11 cellular contexts compared by ENCODE assay signal in the genomic region with DNA sequence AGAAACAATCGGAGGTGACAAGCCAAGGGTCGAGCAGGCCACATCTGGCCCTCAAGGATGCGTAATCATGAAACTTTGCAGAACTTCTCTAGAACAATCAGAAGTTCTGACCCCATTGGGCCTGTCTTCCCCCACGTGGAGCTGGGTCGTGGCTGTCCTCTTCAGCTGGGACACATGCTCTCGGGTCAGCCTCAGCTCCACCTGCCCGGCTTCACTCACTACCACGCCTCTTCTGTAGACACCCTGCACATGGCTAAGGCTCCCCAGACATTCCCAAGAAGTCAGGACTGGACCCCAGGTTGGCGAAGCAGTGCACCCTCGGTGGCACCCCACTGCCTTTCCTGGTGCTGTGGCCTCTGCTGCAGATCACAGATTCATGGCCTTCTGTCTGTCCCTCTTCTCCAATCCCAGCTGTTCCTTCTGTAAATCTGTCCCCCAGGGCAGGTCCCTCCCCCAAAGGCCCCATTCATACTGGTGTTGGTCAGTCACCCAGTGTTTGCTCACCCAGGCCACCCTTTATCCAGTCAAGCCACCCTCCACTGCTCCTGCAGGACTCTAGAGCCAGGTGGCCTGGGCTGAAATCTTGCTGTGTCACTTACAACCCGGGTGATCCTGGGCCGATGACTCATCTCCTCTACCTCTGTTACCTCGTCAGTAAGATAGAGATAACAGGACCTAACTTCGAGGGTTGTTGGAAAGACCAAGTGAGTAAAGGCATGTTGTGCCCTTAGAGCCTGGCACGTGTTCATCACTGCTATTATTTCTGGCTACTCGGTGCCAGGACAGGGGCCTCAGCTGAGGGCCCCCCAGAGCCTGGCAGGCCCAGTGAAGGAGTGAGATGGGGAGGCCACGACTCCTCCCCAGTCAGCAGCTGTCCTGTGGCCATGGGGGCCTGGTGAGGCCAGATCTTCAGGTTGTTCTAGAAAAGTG. TPM values are rescaled to one million over a fixed set of nuclear protein-coding genes. Genes with fewer than 3 reads are reported as not detected.
A peak's percentile ranks its signal among the peaks of the same experiment; 100 is the strongest.
DNase-seq lines count a peak whose midpoint lies in the region; ATAC-seq and TF ChIP-seq lines count a peak whose summit lies in the region.
"Had no signal": no experiment of that assay in that cellular context is flagged by ENCODE, and none has a peak within 500 bp of the region (broad histone marks: within the 10 kb centered on the region; RNA-seq: fewer than 3 reads in every experiment).

No MANE protein-coding gene starts in this region.

- H3K9me3 ChIP-seq in BE2C (no peaks in the 10 kb centered on the region), T-helper 17 cell (ENCODE audit: control insufficient read depth, low read length, poor library complexity, severe bottlenecking) (no peaks in the 10 kb centered on the region)

- peaks cover 4% of the 10 kb centered on the region for H3K36me3 Mint-ChIP-seq in T-helper 17 cell (ENCODE audit: low read depth)

- H3K27me3 ChIP-seq in BE2C, result no peaks in the 10 kb centered on the region

- H3K4me1 Mint-ChIP-seq in T-helper 17 cell, result no peaks in the 10 kb centered on the region
- H3K4me1 Mint-ChIP-seq: naive B cell had no signal

- no peak overlapping the region for H3K27ac ChIP-seq in RWPE1

- H3K36me3 ChIP-seq in BE2C, result no peaks in the 10 kb centered on the region

- no peak for ATAC-seq in GM19452 (IDR thresholded peaks at IDR 0.05; ENCODE audit: unreplicated experiment)
- no peak for ATAC-seq in T-helper 17 cell
- no peak for ATAC-seq in stimulated activated naive CD8-positive, alpha-beta T cell treated with anti-CD3 and anti-CD28 coated beads, Interleukin-15, Interleukin-2, amounts not matched to agents 100 U/mL and 50 U/mL, for 24 hours

- H3K4me3 ChIP-seq in BE2C (ENCODE audit: low read depth, low read length), result no peak overlapping the region

- TF ChIP-seq CTCF in BE2C (IDR thresholded peaks at IDR 0.05; ENCODE audit: low read depth, low read length) (no peak), RWPE1 (conservative IDR thresholded peaks at IDR 0.05; ENCODE audit: low read depth) (no peak)

- CTCF ChIA-PET in RWPE1 (lab: Yijun Ruan, JAX), result interaction anchor here (0.5 kb wide), 1 partner anchor 300 kb away, joined by 4 read pairs; no protein-coding TSS in a partner anchor

- no peak overlapping the region for H3K27ac Mint-ChIP-seq in T-helper 17 cell
- H3K27ac Mint-ChIP-seq: naive B cell had no signal

- H3K4me3 Mint-ChIP-seq in T-helper 17 cell, result no peak overlapping the region
- H3K4me3 Mint-ChIP-seq: naive B cell had no signal

- peak; percentile 41 for DNase-seq in BE2C
- peak; percentile 47 for DNase-seq in ELR (ENCODE audit: low read depth)
- peak; percentile 35 for DNase-seq in RWPE1 (ENCODE audit: low spot score)
- peak; percentile 77 for DNase-seq in kidney tubule cell (ENCODE audit: low spot score)
- DNase-seq in T-helper 17 cell, result no peak
- DNase-seq in stimulated activated naive CD8-positive, alpha-beta T cell treated with anti-CD3 and anti-CD28 coated beads, Interleukin-15, Interleukin-2, amounts not matched to agents 100 U/mL and 50 U/mL, for 24 hours, result no peak
- DNase-seq: amniotic stem cell, kidney, naive B cell, NCI-H1694 treated with DMSO at 0.1 percent for 48 hours had no signal

- H3K4me1 ChIP-seq in BE2C, result no peaks in the 10 kb centered on the region; the same call in 1 of the 2 replicates

- peaks cover 10% of the 10 kb centered on the region for H3K27me3 Mint-ChIP-seq in T-helper 17 cell

- POLR2A ChIA-PET in RWPE1 (lab: Yijun Ruan, JAX; ENCODE audit: low non-redundant PET), result no interaction called here

RNA-seq across cellular contexts. Expression of gene SLC5A11, which starts 1.4 kb away (rescaled TPM):
- polyA plus RNA-seq in BE2C (2012; ENCODE audit: insufficient read depth, insufficient read length, low read depth), result not detected
- total RNA-seq in T-helper 17 cell, result under 1 TPM in 1 of 2 donors, not detected in 1; 0.60 TPM

Comparison
In these comparisons a context has a peak if more than half of its experiments do, and no peak if none do; other contexts are left out.
1. DNase-seq: peak in BE2C (single experiment), ELR (single experiment), RWPE1 (single experiment) and kidney tubule cell (single experiment); none in T-helper 17 cell (0 of 3) and stimulated activated naive CD8-positive, alpha-beta T cell treated with anti-CD3 and anti-CD28 coated beads, Interleukin-15, Interleukin-2, amounts not matched to agents 100 U/mL and 50 U/mL, for 24 hours (single experiment).